Comparison of ENCODE assay signal across 8 cellular contexts in genomic region chr11:31106963-31107576, GRCh38.
A peak's percentile ranks its signal among the peaks of the same experiment; 100 is the strongest.
DNase-seq lines count a peak whose midpoint lies in the region; ATAC-seq and TF ChIP-seq lines count a peak whose summit lies in the region.

No MANE protein-coding gene starts in this region.

- DNase-seq in GM04503 (ENCODE audit: low read depth) (peak; percentile 1), RWPE1 (ENCODE audit: low spot score) (peak; percentile 8), amygdala (lab: John Stamatoyannopoulos, UW) (peak in 44 of 56 donors; percentile 0 to 84 (median 18)), hypothalamus (lab: John Stamatoyannopoulos, UW) (peak in 40 of 51 donors; percentile 0 to 72 (median 22)), sigmoid colon (no peak)
- DNase-seq in stimulated activated CD4-positive, alpha-beta T cell treated with anti-CD3 and anti-CD28 coated beads, Interleukin-12 subunit alpha, Interleukin-12 subunit beta, amount 100 ng/mL, for 24 hours (ENCODE audit: low read depth in 2 of 2): peak; percentile 10 to 35

- no peaks in the 10 kb centered on the region for H3K27me3 ChIP-seq in sigmoid colon

- CTCF ChIA-PET in RWPE1 (lab: Yijun Ruan, JAX): interaction anchor here (0.6 to 2.0 kb wide), 6 partner anchors 20 to 1191 kb away, joined by 3 to 6 read pairs (median 6); no protein-coding TSS in a partner anchor

- POLR2A ChIA-PET in RWPE1 (lab: Yijun Ruan, JAX; ENCODE audit: low non-redundant PET): no interaction called here

- no peak for TF ChIP-seq POLR2A in sigmoid colon (IDR thresholded peaks at IDR 0.05)

- H3K4me3 ChIP-seq in sigmoid colon: no peak overlapping the region

- ATAC-seq in GM21723 (IDR thresholded peaks at IDR 0.05; ENCODE audit: unreplicated experiment): peak; percentile 87

- intact Hi-C loops in sigmoid colon (cut with DNase I): no loop called here

- 9 to 22% methylated on average over 5 of the region's 5 CpGs for WGBS in sigmoid colon, 2 donors

- H3K27ac ChIP-seq in RWPE1: no peak overlapping the region
- H3K27ac ChIP-seq in sigmoid colon: no peak overlapping the region

- H3K4me1 ChIP-seq in sigmoid colon: no peaks in the 10 kb centered on the region

- TF ChIP-seq CTCF in LNCAP (IDR thresholded peaks at IDR 0.05) (peak; percentile 83), RWPE1 (conservative IDR thresholded peaks at IDR 0.05; ENCODE audit: low read depth) (peak; percentile 24; the same call in 1 of the 2 replicates), sigmoid colon (IDR thresholded peaks at IDR 0.05) (peak in 1 of 4 experiments; percentile 29)

- no peaks in the 10 kb centered on the region for H3K9me3 ChIP-seq in sigmoid colon

- no peak for TF ChIP-seq EP300 in sigmoid colon (IDR thresholded peaks at IDR 0.05)

- no peaks in the 10 kb centered on the region for H3K36me3 ChIP-seq in sigmoid colon
